Comparison of ENCODE assay signal across 9 cellular contexts in the genomic region with DNA sequence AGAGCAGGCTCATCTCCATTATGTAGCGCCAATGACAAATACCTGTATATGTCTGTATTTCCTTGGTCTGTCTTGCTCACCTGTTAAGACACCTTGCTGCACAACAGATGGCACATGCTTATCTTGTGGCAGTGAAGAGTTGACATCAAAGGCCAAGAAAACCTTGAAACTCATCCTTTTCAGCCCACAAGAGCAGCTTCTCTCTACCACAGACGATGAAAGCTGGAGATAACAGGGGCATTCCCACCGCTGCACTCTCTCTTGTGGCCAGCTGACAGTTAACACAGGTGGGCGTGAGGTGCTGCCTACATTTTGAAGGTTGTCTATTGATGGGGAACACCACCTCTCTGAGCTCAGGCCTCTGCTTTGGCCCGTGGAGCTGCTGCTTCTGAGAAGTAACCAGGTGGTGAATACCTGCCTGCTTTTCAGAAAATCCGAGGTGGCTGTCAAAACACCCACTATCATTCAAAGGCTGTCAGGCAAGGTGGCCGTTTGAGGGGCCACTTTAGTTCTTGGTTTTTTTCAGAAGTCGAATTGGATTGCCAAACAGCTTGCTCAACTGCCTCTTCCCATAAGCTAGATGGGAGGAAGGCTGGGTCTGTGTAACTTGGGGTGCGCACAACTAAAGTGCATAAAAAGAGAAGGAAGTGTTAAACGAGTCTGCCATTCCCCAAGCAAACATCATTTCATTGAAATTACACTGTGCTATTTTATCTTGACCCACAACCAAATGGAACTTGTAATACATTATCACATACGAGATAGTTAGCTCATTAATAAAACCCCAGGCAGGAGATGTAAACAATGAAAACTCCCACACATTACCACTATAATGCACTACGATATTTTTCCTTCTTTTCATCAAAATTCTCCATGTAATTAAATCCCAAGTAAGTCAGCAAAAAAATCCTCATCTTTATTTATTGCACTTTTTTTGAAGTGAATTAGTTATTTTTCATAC.
DNase-seq lines count a peak whose midpoint lies in the region; ATAC-seq, FAIRE-seq and TF ChIP-seq lines count a peak whose summit lies in the region.
"Had no signal": no experiment of that assay in that cellular context is flagged by ENCODE, and none has a peak within 500 bp of the region (broad histone marks: within the 10 kb centered on the region; RNA-seq: fewer than 3 reads in every experiment).

No MANE protein-coding gene starts in this region.

- no peak for TF ChIP-seq CTCF in activated CD8-positive, alpha-beta T cell treated with anti-CD3 and anti-CD28 coated beads for 36 hours (IDR thresholded peaks at IDR 0.05)

- no peaks in the 10 kb centered on the region for H3K36me3 Mint-ChIP-seq in activated CD8-positive, alpha-beta T cell treated with anti-CD3 and anti-CD28 coated beads for 36 hours (ENCODE audit: low read depth)
- peaks cover 0 to 5% (median 0%) of the 10 kb centered on the region in 3 donors for H3K36me3 Mint-ChIP-seq in naive thymus-derived CD8-positive, alpha-beta T cell

- no peak for TF ChIP-seq POLR2A in GM12892 (IDR thresholded peaks at IDR 0.05; ENCODE audit: low read depth, low read length)

- H3K4me1 Mint-ChIP-seq in activated CD8-positive, alpha-beta T cell treated with anti-CD3 and anti-CD28 coated beads for 36 hours (ENCODE audit: low read depth) = peaks cover 12% of the 10 kb centered on the region
- H3K4me1 Mint-ChIP-seq in naive thymus-derived CD8-positive, alpha-beta T cell = peaks cover 8 to 25% (median 14%) of the 10 kb centered on the region in 4 donors

- DNase-seq in GM12892 (ENCODE audit: insufficient read length) = no peak
- DNase-seq in activated CD8-positive, alpha-beta T cell treated with anti-CD3 and anti-CD28 coated beads for 36 hours = peak; percentile 77
- DNase-seq in naive thymus-derived CD8-positive, alpha-beta T cell = peak; percentile 3 to 86 (median 59)
- DNase-seq in GF-D8 (lab: John Stamatoyannopoulos, UW) = no peak
- DNase-seq in NK-92 (lab: John Stamatoyannopoulos, UW; ENCODE audit: unreplicated experiment) = no peak
- DNase-seq in ecto neural progenitor cell (ENCODE audit: low spot score) = no peak
- DNase-seq in NK-92 treated with Interleukin-12 subunit alpha and Interleukin-12 subunit beta, amount 100 ng/mL, for 24 hours (lab: John Stamatoyannopoulos, UW) = no peak
- DNase-seq: amygdala had no signal

- H3K27ac Mint-ChIP-seq in activated CD8-positive, alpha-beta T cell treated with anti-CD3 and anti-CD28 coated beads for 36 hours = no peak overlapping the region
- H3K27ac Mint-ChIP-seq in naive thymus-derived CD8-positive, alpha-beta T cell = peak overlapping the region in 2 of 10 donors; percentile 24 to 56

- POLR2A ChIA-PET in activated CD8-positive, alpha-beta T cell treated with anti-CD3 and anti-CD28 coated beads for 36 hours (lab: Charles Lee) = no interaction called here
- POLR2A ChIA-PET in naive thymus-derived CD8-positive, alpha-beta T cell (lab: Charles Lee) = interaction anchor here (0.6 kb wide), 1 partner anchor 375 kb away, joined by 6 read pairs; no protein-coding TSS in a partner anchor

- peak; percentile 74 for FAIRE-seq in GM12892 (lab: Jason Lieb, UNC)

- CTCF ChIA-PET in activated CD8-positive, alpha-beta T cell treated with anti-CD3 and anti-CD28 coated beads for 36 hours (lab: Charles Lee) = interaction anchor here (0.8 to 3.0 kb wide), 5 partner anchors 11 to 121 kb away, joined by 4 to 15 read pairs (median 4); no protein-coding TSS in a partner anchor

- peak; percentile 77 for ATAC-seq in HG03045 (IDR thresholded peaks at IDR 0.05; ENCODE audit: unreplicated experiment)
- peak; percentile 87 for ATAC-seq in activated CD8-positive, alpha-beta T cell treated with anti-CD3 and anti-CD28 coated beads for 36 hours
- ATAC-seq in naive thymus-derived CD8-positive, alpha-beta T cell = peak; percentile 93 to 95

- no peaks in the 10 kb centered on the region for H3K9me3 Mint-ChIP-seq in activated CD8-positive, alpha-beta T cell treated with anti-CD3 and anti-CD28 coated beads for 36 hours
- peaks cover 0 to 11% (median 5%) of the 10 kb centered on the region in 9 donors for H3K9me3 Mint-ChIP-seq in naive thymus-derived CD8-positive, alpha-beta T cell

- H3K27me3 Mint-ChIP-seq in activated CD8-positive, alpha-beta T cell treated with anti-CD3 and anti-CD28 coated beads for 36 hours = peaks cover 52% of the 10 kb centered on the region
- peaks cover 32 to 71% (median 47%) of the 10 kb centered on the region in 5 donors for H3K27me3 Mint-ChIP-seq in naive thymus-derived CD8-positive, alpha-beta T cell

- H3K4me3 Mint-ChIP-seq in activated CD8-positive, alpha-beta T cell treated with anti-CD3 and anti-CD28 coated beads for 36 hours = no peak overlapping the region
- peak overlapping the region in 2 of 10 donors; percentile 18 to 24 for H3K4me3 Mint-ChIP-seq in naive thymus-derived CD8-positive, alpha-beta T cell

- intact Hi-C loops in activated CD8-positive, alpha-beta T cell treated with anti-CD3 and anti-CD28 coated beads for 36 hours (cut with micrococcal nuclease) = no loop called here

Comparison
In these comparisons a context has a peak if more than half of its experiments do, and no peak if none do; other contexts are left out.
1. DNase-seq: peak in activated CD8-positive, alpha-beta T cell treated with anti-CD3 and anti-CD28 coated beads for 36 hours (single experiment) and naive thymus-derived CD8-positive, alpha-beta T cell (10 of 10); none in GM12892 (single experiment), GF-D8 (single experiment), NK-92 (single experiment), ecto neural progenitor cell (single experiment) and NK-92 treated with Interleukin-12 subunit alpha and Interleukin-12 subunit beta, amount 100 ng/mL, for 24 hours (single experiment).
2. Peak in every context shown above with its lines, with median percentiles within 50 percentile points of each other: ATAC-seq.